1 cellular context compared by ENCODE assay signal in the genomic region with DNA sequence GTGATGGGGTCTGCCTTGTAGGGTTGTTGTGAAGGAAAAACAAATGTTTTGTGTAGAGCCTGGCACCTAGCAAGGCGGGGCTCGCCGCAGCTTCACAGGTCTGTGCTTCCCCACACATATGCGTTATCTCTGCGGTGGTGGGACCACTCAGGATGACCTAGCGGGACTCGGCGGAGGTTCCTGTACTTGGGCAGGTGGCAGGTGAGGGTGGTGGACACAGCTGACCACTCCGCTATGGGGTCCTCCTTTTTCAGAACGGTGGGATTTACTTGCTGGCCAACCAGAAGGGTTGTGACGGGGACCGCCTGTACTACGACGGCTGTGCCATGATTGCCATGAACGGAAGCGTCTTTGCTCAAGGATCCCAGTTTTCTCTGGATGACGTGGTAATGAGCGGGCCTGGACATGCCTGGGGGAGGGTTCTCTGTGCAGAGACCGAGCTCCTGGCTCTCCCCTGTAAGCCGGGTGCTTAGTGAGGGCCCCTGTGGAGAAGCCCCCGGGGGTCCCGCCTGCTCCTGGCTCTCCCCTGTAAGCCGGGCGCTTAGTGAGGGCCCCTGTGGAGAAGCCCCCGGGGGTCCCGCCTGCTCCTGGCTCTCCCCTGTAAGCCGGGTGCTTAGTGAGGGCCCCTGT.
TF ChIP-seq lines count a peak whose summit lies in the region.

No MANE protein-coding gene starts in this region.

TF ChIP-seq in GM12878, 131 proteins besides CTCF, POLR2A, EP300 and RAD21:
- TF ChIP-seq ZNF622 (IDR thresholded peaks at IDR 0.05) (no peak), RELB (IDR thresholded peaks at IDR 0.05; ENCODE audit: low read depth) (no peak), MYB (IDR thresholded peaks at IDR 0.05; ENCODE audit: borderline replicate concordance, low read depth, low read length) (no peak), FOXK2 (IDR thresholded peaks at IDR 0.05) (no peak), SIX5 (IDR thresholded peaks at IDR 0.05; ENCODE audit: low read depth, low read length, severe bottlenecking) (no peak), JUND (IDR thresholded peaks at IDR 0.05; ENCODE audit: low read depth, low read length) (no peak), MEF2A (IDR thresholded peaks at IDR 0.05; ENCODE audit: insufficient read depth, low read depth, low read length) (no peak), MTA3 (IDR thresholded peaks at IDR 0.05; ENCODE audit: borderline replicate concordance, low read length) (no peak), NR2F1 (conservative IDR thresholded peaks at IDR 0.05) (no peak), PML (IDR thresholded peaks at IDR 0.05; ENCODE audit: low read length) (no peak), ESRRA (IDR thresholded peaks at IDR 0.05; ENCODE audit: low read length) (no peak), IRF4 (IDR thresholded peaks at IDR 0.05; ENCODE audit: low read depth, low read length) (no peak), PAX5 (IDR thresholded peaks at IDR 0.05; ENCODE audit: borderline replicate concordance, low read depth, low read length) (no peak)
- TF ChIP-seq, protein P1, sequence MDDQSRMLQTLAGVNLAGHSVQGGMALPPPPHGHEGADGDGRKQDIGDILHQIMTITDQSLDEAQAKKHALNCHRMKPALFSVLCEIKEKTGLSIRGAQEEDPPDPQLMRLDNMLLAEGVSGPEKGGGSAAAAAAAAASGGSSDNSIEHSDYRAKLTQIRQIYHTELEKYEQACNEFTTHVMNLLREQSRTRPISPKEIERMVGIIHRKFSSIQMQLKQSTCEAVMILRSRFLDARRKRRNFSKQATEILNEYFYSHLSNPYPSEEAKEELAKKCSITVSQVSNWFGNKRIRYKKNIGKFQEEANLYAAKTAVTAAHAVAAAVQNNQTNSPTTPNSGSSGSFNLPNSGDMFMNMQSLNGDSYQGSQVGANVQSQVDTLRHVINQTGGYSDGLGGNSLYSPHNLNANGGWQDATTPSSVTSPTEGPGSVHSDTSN (IDR thresholded peaks at IDR 0.05; ENCODE audit: insufficient replicate concordance, low read depth, low read length) = no peak
